ENCODE assay signal across 1 cellular context in the genomic region with DNA sequence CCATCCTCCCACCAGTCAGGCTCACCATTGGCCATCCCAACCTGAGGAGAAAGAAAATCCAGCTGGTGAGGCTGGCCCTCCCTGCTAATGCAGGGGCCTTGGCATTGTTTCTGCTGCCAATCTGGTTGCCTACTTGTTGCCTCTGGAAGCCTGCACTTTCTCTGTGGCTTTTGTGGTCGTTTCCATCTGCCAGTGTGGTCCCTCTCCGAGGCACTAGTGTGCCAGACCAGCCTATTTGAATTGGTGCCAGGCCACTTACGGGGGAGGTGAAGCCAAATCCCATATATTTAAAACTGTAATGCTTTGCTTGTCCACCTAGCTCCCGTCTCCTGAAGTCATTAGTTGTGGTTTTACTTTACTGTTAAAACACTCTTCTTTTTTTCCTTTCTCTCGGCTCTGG.
TF ChIP-seq lines count a peak whose summit lies in the region.

No MANE protein-coding gene starts in this region.

TF ChIP-seq in SK-N-SH, 30 proteins besides CTCF, POLR2A, EP300 and RAD21 (continued from another document):
- TF ChIP-seq YY1 (IDR thresholded peaks at IDR 0.05; ENCODE audit: low read depth) (0 out of 2 replicates have a peak, but pooled peaks have one; percentile 37), ELF1 (IDR thresholded peaks at IDR 0.05) (peak; percentile 36), NRF1 (IDR thresholded peaks at IDR 0.05; ENCODE audit: low read depth, low read length) (no peak), FOSL2 (IDR thresholded peaks at IDR 0.05; ENCODE audit: borderline replicate concordance, low read depth) (peak; percentile 67), GATA2 (CRISPR knock-in tag; IDR thresholded peaks at IDR 0.05) (no peak), JUND (IDR thresholded peaks at IDR 0.05) (peak; percentile 95), TCF12 (IDR thresholded peaks at IDR 0.05) (peak; percentile 100), RXRA (IDR thresholded peaks at IDR 0.05; ENCODE audit: borderline replicate concordance, low read depth) (peak; percentile 84; the same call in 1 of the 2 replicates), SIN3A (IDR thresholded peaks at IDR 0.05; ENCODE audit: borderline replicate concordance, low read depth, low read length) (peak; percentile 93), SMC3 (IDR thresholded peaks at IDR 0.05; ENCODE audit: low read depth, low read length) (no peak), POLR2AphosphoS5 (IDR thresholded peaks at IDR 0.05; ENCODE audit: low read depth, low read length) (peak; percentile 98), FOXJ3 (CRISPR knock-in tag; IDR thresholded peaks at IDR 0.05) (no peak), TEAD4 (IDR thresholded peaks at IDR 0.05; ENCODE audit: borderline replicate concordance, insufficient read depth) (peak; percentile 99)
- TF ChIP-seq, protein P1, sequence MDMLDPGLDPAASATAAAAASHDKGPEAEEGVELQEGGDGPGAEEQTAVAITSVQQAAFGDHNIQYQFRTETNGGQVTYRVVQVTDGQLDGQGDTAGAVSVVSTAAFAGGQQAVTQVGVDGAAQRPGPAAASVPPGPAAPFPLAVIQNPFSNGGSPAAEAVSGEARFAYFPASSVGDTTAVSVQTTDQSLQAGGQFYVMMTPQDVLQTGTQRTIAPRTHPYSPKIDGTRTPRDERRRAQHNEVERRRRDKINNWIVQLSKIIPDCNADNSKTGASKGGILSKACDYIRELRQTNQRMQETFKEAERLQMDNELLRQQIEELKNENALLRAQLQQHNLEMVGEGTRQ (IDR thresholded peaks at IDR 0.05; ENCODE audit: borderline replicate concordance, low read depth, low read length): no peak
- TF ChIP-seq, protein P2, sequence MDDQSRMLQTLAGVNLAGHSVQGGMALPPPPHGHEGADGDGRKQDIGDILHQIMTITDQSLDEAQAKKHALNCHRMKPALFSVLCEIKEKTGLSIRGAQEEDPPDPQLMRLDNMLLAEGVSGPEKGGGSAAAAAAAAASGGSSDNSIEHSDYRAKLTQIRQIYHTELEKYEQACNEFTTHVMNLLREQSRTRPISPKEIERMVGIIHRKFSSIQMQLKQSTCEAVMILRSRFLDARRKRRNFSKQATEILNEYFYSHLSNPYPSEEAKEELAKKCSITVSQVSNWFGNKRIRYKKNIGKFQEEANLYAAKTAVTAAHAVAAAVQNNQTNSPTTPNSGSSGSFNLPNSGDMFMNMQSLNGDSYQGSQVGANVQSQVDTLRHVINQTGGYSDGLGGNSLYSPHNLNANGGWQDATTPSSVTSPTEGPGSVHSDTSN (IDR thresholded peaks at IDR 0.05): peak; percentile 99
- TF ChIP-seq, protein P3, sequence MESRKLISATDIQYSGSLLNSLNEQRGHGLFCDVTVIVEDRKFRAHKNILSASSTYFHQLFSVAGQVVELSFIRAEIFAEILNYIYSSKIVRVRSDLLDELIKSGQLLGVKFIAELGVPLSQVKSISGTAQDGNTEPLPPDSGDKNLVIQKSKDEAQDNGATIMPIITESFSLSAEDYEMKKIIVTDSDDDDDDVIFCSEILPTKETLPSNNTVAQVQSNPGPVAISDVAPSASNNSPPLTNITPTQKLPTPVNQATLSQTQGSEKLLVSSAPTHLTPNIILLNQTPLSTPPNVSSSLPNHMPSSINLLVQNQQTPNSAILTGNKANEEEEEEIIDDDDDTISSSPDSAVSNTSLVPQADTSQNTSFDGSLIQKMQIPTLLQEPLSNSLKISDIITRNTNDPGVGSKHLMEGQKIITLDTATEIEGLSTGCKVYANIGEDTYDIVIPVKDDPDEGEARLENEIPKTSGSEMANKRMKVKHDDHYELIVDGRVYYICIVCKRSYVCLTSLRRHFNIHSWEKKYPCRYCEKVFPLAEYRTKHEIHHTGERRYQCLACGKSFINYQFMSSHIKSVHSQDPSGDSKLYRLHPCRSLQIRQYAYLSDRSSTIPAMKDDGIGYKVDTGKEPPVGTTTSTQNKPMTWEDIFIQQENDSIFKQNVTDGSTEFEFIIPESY (IDR thresholded peaks at IDR 0.05; ENCODE audit: borderline replicate concordance, low read depth): peak; percentile 93
- TF ChIP-seq, protein P4, sequence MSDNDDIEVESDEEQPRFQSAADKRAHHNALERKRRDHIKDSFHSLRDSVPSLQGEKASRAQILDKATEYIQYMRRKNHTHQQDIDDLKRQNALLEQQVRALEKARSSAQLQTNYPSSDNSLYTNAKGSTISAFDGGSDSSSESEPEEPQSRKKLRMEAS (IDR thresholded peaks at IDR 0.05; ENCODE audit: low read depth): peak; percentile 74
- TF ChIP-seq, protein P5, sequence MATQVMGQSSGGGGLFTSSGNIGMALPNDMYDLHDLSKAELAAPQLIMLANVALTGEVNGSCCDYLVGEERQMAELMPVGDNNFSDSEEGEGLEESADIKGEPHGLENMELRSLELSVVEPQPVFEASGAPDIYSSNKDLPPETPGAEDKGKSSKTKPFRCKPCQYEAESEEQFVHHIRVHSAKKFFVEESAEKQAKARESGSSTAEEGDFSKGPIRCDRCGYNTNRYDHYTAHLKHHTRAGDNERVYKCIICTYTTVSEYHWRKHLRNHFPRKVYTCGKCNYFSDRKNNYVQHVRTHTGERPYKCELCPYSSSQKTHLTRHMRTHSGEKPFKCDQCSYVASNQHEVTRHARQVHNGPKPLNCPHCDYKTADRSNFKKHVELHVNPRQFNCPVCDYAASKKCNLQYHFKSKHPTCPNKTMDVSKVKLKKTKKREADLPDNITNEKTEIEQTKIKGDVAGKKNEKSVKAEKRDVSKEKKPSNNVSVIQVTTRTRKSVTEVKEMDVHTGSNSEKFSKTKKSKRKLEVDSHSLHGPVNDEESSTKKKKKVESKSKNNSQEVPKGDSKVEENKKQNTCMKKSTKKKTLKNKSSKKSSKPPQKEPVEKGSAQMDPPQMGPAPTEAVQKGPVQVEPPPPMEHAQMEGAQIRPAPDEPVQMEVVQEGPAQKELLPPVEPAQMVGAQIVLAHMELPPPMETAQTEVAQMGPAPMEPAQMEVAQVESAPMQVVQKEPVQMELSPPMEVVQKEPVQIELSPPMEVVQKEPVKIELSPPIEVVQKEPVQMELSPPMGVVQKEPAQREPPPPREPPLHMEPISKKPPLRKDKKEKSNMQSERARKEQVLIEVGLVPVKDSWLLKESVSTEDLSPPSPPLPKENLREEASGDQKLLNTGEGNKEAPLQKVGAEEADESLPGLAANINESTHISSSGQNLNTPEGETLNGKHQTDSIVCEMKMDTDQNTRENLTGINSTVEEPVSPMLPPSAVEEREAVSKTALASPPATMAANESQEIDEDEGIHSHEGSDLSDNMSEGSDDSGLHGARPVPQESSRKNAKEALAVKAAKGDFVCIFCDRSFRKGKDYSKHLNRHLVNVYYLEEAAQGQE (IDR thresholded peaks at IDR 0.05; ENCODE audit: low read depth, low read length): peak; percentile 79
